ENCODE assay signal across 24 cellular contexts in the genomic region with DNA sequence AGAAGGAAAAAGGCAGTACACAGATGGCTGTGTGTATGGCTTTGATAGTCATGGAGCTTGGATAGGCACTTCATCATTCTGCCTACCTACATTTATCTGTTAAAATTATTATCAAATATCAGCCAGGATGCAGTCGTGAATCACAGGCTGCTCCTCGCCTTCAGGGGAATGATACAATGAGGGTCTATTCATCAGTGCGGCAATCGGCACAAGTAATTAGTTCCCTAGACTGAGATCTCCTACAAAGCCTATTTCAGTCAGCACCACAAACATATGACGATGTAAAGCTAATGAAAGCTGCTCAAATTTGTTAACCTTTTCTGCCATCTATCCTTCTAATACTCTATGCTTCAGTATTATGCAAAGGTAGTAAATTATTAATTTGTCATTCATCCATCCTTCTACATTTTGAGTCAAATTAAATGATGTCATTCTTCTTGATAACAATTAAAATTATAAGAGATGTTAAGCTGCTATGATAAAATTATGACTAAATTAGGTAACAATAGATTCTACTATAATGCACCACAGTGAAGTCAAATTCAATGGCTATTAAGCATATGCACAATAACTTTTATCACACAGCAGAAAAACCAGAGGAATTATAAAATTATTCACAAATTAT. TPM values are rescaled to one million over a fixed set of nuclear protein-coding genes. Genes with fewer than 3 reads are reported as not detected.
DNase-seq lines count a peak whose midpoint lies in the region; ATAC-seq, FAIRE-seq and TF ChIP-seq lines count a peak whose summit lies in the region.
"Had no signal": no experiment of that assay in that cellular context is flagged by ENCODE, and none has a peak within 500 bp of the region (broad histone marks: within the 10 kb centered on the region; RNA-seq: fewer than 3 reads in every experiment).

No MANE protein-coding gene starts in this region.

- H3K9me2 ChIP-seq in SK-N-SH: no peaks in the 10 kb centered on the region; the same call in 1 of the 2 replicates

- H3K9me1 ChIP-seq in K562 (ENCODE audit: control insufficient read depth, insufficient read depth, low read length): no peaks in the 10 kb centered on the region

- no TSS peak for BruUV-seq in K562 (replicated peaks; lab: Mats Ljungman, UMichigan)

- H4K20me1 ChIP-seq in SK-N-SH (ENCODE audit: insufficient read depth) (no peaks in the 10 kb centered on the region), K562 (replicated peaks; ENCODE audit: control insufficient read depth, insufficient read depth, low read length) (no peaks in the 10 kb centered on the region)
- H4K20me1 ChIP-seq: BLaER1 treated with 17β-estradiol and CSF1 and Interleukin-3, amounts not matched to agents 10 nM and 100 nM had no signal

- in situ Hi-C loops in K562 (cut with MboI): no loop called here

- CTCF ChIA-PET in SK-N-SH (lab: Yijun Ruan, JAX): interaction anchor here (0.8 to 1.5 kb wide), 2 partner anchors 12 to 498 kb away, joined by 3 read pairs; no protein-coding TSS in a partner anchor
- CTCF ChIA-PET in HEK293 (lab: Yijun Ruan, JAX): no interaction called here
- CTCF ChIA-PET in K562 (lab: Yijun Ruan, JAX; ENCODE audit: low intra/inter-chr PET ratio): no interaction called here

- ATAC-seq in SK-N-SH treated with all-trans-retinoic acid at 6 μM for 48 hours: no peak
- no peak for ATAC-seq in K562
- ATAC-seq in HG03571 (IDR thresholded peaks at IDR 0.05; ENCODE audit: unreplicated experiment): no peak
- ATAC-seq: Panc1 had no signal

- H3K4me2 ChIP-seq in SK-N-SH (no peak overlapping the region), K562 (ENCODE audit: insufficient read depth, low read length) (no peak overlapping the region)
- H3K4me2 ChIP-seq: BLaER1 treated with 17β-estradiol and CSF1 and Interleukin-3, amounts not matched to agents 10 nM and 100 nM had no signal

- H3K36me3 ChIP-seq in SK-N-SH (replicated peaks in 1 of 2; ENCODE audit: control insufficient read depth in 1 of 2, insufficient read depth in 2 of 2, low read length in 1 of 2) (no peaks in the 10 kb centered on the region), HEK293 (ENCODE audit: control insufficient read depth in 2 of 2, insufficient read depth in 1 of 2, low read length in 2 of 2) (no peaks in the 10 kb centered on the region), K562 (ENCODE audit: control insufficient read depth, insufficient read depth, low read length) (peaks cover 11% of the 10 kb centered on the region; the same call in 2 of the 3 replicates)

- TF ChIP-seq CTCF in SK-N-SH (IDR thresholded peaks at IDR 0.05) (no peak), HEK293 (tag by site-specific recombination; IDR thresholded peaks at IDR 0.05) (no peak), K562 (IDR thresholded peaks at IDR 0.05 in 2 of 3, conservative IDR thresholded peaks at IDR 0.05 in 1 of 3; ENCODE audit: insufficient read depth in 2 of 3, low read depth in 1 of 3, low read length in 3 of 3) (no peak)

- H3K4me1 ChIP-seq in SK-N-SH (ENCODE audit: control insufficient read depth in 1 of 2, insufficient read depth in 2 of 2, low read depth in 1 of 2, low read length in 1 of 2) (peaks cover 0 to 9% of the 10 kb centered on the region in 2 experiments; a peak in 2 of 4 replicates), HEK293 (ENCODE audit: control insufficient read depth, insufficient read depth, low read length) (no peaks in the 10 kb centered on the region), K562 (replicated peaks in 1 of 2; ENCODE audit: control insufficient read depth in 2 of 2, insufficient read depth in 2 of 2, low read length in 2 of 2) (no peaks in the 10 kb centered on the region)
- H3K4me1 ChIP-seq: BLaER1 treated with 17β-estradiol and CSF1 and Interleukin-3, amounts not matched to agents 10 nM and 100 nM had no signal

- H3K4me3 ChIP-seq in SK-N-SH (ENCODE audit: low read depth in 2 of 2, low read length in 1 of 2): no peak overlapping the region
- H3K4me3 ChIP-seq in HEK293 (ENCODE audit: low read depth, low read length): no peak overlapping the region
- H3K4me3 ChIP-seq in K562: no peak overlapping the region
- H3K4me3 ChIP-seq: BLaER1 treated with 17β-estradiol and CSF1 and Interleukin-3, amounts not matched to agents 10 nM and 100 nM had no signal

- DNase-seq in SK-N-SH: no peak
- no peak for DNase-seq in K562 (ENCODE audit: extremely low read depth in 1 of 4, low spot score in 3 of 4)
- peak; percentile 25 for DNase-seq in posterior vena cava (ENCODE audit: low spot score)
- no peak for DNase-seq in stimulated activated CD4-positive, alpha-beta T cell treated with anti-CD3 and anti-CD28 coated beads, Interleukin-4, amount 100 ng/mL, for 24 hours
- no peak for DNase-seq in HT-29 (ENCODE audit: low spot score)
- DNase-seq: CD4-positive, alpha-beta T cell; COR-L47; NCI-H1048; NCI-H2029; NCI-H446; NCI-H524 treated with DMSO at 0.1 percent for 48 hours; NCI-H82; SHP77; T-helper 2 cell had no signal

- intact Hi-C loops in K562 (cut with micrococcal nuclease) (loop anchor here (10.0 kb wide), 1 partner anchor 264 kb away; no protein-coding TSS in a partner anchor), posterior vena cava (cut with DNase I) (no loop called here)

- TF ChIP-seq EP300 in SK-N-SH (IDR thresholded peaks at IDR 0.05; ENCODE audit: borderline replicate concordance in 1 of 2, low read depth in 1 of 2, low read length in 1 of 2) (no peak), K562 (IDR thresholded peaks at IDR 0.05; ENCODE audit: low read length) (no peak)

- H3F3A ChIP-seq in SK-N-SH (replicated peaks; ENCODE audit: insufficient read depth): no peaks in the 10 kb centered on the region

- no peak for FAIRE-seq in K562 (lab: Jason Lieb, UNC)
- FAIRE-seq: GM12891, H54 had no signal

- H3K27me3 ChIP-seq in SK-N-SH (ENCODE audit: insufficient read depth) (no peaks in the 10 kb centered on the region), K562 (ENCODE audit: control insufficient read depth in 2 of 2, insufficient read depth in 2 of 2, low read length in 2 of 2) (no peaks in the 10 kb centered on the region)
- H3K27me3 ChIP-seq: BLaER1 treated with 17β-estradiol and CSF1 and Interleukin-3, amounts not matched to agents 10 nM and 100 nM had no signal

- POLR2A ChIA-PET in SK-N-SH (lab: Yijun Ruan, JAX): no interaction called here
- POLR2A ChIA-PET in HEK293 (lab: Yijun Ruan, JAX): no interaction called here
- POLR2A ChIA-PET in K562 (lab: Yijun Ruan, JAX): interaction anchor here (0.6 kb wide), 1 partner anchor 17 kb away, joined by 3 read pairs; no protein-coding TSS in a partner anchor

- no peak overlapping the region for H3K27ac ChIP-seq in SK-N-SH (ENCODE audit: low read depth in 2 of 2, low read length in 1 of 2)
- H3K27ac ChIP-seq in HEK293 (ENCODE audit: extremely low read depth, low read depth, low read length): no peak overlapping the region
- no peak overlapping the region for H3K27ac ChIP-seq in K562 (ENCODE audit: extremely low read depth, low read depth, low read length)
- H3K27ac ChIP-seq: BLaER1 treated with 17β-estradiol and CSF1 and Interleukin-3, amounts not matched to agents 10 nM and 100 nM; RWPE1 had no signal

- H3K79me2 ChIP-seq in SK-N-SH (ENCODE audit: insufficient read depth) (no peaks in the 10 kb centered on the region), K562 (ENCODE audit: control insufficient read depth, insufficient read depth, low read length) (no peaks in the 10 kb centered on the region)

- TF ChIP-seq RAD21 in SK-N-SH (IDR thresholded peaks at IDR 0.05; ENCODE audit: low read length) (no peak), K562 (CRISPR knock-in tag; conservative IDR thresholded peaks at IDR 0.05 in 1 of 2, IDR thresholded peaks at IDR 0.05 in 1 of 2) (no peak)

- H3K9me3 ChIP-seq in SK-N-SH (no peaks in the 10 kb centered on the region), HEK293 (ENCODE audit: control insufficient read depth, insufficient read depth, low read depth, low read length) (no peaks in the 10 kb centered on the region), K562 (replicated peaks; ENCODE audit: control insufficient read depth, insufficient read depth, low read depth, low read length) (no peaks in the 10 kb centered on the region)
- H3K9me3 ChIP-seq: BLaER1 treated with 17β-estradiol and CSF1 and Interleukin-3, amounts not matched to agents 10 nM and 100 nM had no signal

- WGBS in SK-N-SH (ENCODE audit: low lambda C conversion rate): 93% methylated on average over 5 of the region's 5 CpGs
- WGBS in K562 (ENCODE audit: insufficient coverage, low coverage, missing lambda C conversion rate): 86% methylated on average over 5 of the region's 5 CpGs

- TF ChIP-seq POLR2A in K562 (conservative IDR thresholded peaks at IDR 0.05): no peak

- H2AFZ ChIP-seq in SK-N-SH (ENCODE audit: low read depth): no peak overlapping the region
- H2AFZ ChIP-seq in K562 (ENCODE audit: low read depth, low read length): no peak overlapping the region

- H3K9ac ChIP-seq in SK-N-SH (no peak overlapping the region), K562 (ENCODE audit: insufficient read depth in 1 of 2, low read depth in 2 of 2, low read length in 2 of 2) (no peak overlapping the region)
- H3K9ac ChIP-seq: BLaER1 treated with 17β-estradiol and CSF1 and Interleukin-3, amounts not matched to agents 10 nM and 100 nM had no signal

TF ChIP-seq in SK-N-SH treated with all-trans-retinoic acid at 6 μM for 48 hours, 23 proteins besides CTCF, POLR2A, EP300 and RAD21 (continues in another document):
- TF ChIP-seq GLIS3 (CRISPR knock-in tag; IDR thresholded peaks at IDR 0.05): no peak

RNA-seq across cellular contexts. Expression of gene MAB21L2, which starts 19.0 kb away (rescaled TPM):
- 0.92 and 1.2 TPM in 2 replicates for polyA plus RNA-seq in SK-N-SH (2012; rRNA removed)
- 0.90 and 1.3 TPM in 2 replicates for polyA plus RNA-seq in SK-N-SH (2012; cell fraction: cytosol; rRNA removed)
- 0.36 and 0.74 TPM in 2 replicates for polyA plus RNA-seq in SK-N-SH (2012; cell fraction: nucleus; rRNA removed)
- total RNA-seq in K562 (2011; cell fraction: chromatin; rRNA removed; ENCODE audit: low replicate concordance): not detected in 2 replicates
- total RNA-seq in K562 (2011; cell fraction: nucleolus; rRNA removed): not detected in 2 replicates
- not detected in 2 replicates for total RNA-seq in K562 (2011; cell fraction: nucleoplasm; rRNA removed)
- not detected in 2 replicates for total RNA-seq in K562 (2014; rRNA removed)
- total RNA-seq in K562 (2014; rRNA removed; fragmentation: Illumina TruSeq; extraction: Trizol): not detected in 2 replicates
- total RNA-seq in K562 (2015; rRNA removed; fragmentation: Illumina TruSeq; extraction: Trizol): not detected in 2 replicates
- total RNA-seq in K562 (2021): not detected in 2 replicates
- polyA plus RNA-seq in K562 (2011; rRNA removed): not detected in 2 replicates
- polyA plus RNA-seq in K562 (2011; cell fraction: cytosol; rRNA removed): not detected in 2 replicates
- polyA plus RNA-seq in K562 (2011; cell fraction: nucleus; rRNA removed): not detected in 2 replicates
- 0.03 TPM in 1 of 2 replicates, not detected in the other for polyA plus RNA-seq in K562 (2012)
- not detected in 2 replicates for polyA plus RNA-seq in K562 (2014; fragmentation: Illumina TruSeq; extraction: Trizol)
- polyA plus RNA-seq in K562 (2014; fragmentation: Nextera tagmentation; extraction: Ambion mirVana): not detected
- not detected in 2 replicates for polyA plus RNA-seq in K562 (2014; rRNA removed)
- not detected in 2 replicates for polyA minus RNA-seq in K562 (2011; rRNA and poly(A)+ RNA removed)
- polyA minus RNA-seq in K562 (2011; cell fraction: cytosol; rRNA and poly(A)+ RNA removed): not detected in 2 replicates
- polyA minus RNA-seq in K562 (2011; cell fraction: nucleus; rRNA and poly(A)+ RNA removed): not detected in 2 replicates
- total RNA-seq in posterior vena cava: under 1 TPM in 1 of 2 donors, not detected in 1; 0.10 TPM
- not detected in 2 replicates for total RNA-seq in HT-29 (2014; rRNA removed; shearing (Covaris generic))
- total RNA-seq: A172; CD4-positive, alpha-beta T cell had no signal
- polyA plus RNA-seq: IgD-negative memory B cell had no signal
